Comparison of ENCODE assay signal across 9 cellular contexts in the genomic region with DNA sequence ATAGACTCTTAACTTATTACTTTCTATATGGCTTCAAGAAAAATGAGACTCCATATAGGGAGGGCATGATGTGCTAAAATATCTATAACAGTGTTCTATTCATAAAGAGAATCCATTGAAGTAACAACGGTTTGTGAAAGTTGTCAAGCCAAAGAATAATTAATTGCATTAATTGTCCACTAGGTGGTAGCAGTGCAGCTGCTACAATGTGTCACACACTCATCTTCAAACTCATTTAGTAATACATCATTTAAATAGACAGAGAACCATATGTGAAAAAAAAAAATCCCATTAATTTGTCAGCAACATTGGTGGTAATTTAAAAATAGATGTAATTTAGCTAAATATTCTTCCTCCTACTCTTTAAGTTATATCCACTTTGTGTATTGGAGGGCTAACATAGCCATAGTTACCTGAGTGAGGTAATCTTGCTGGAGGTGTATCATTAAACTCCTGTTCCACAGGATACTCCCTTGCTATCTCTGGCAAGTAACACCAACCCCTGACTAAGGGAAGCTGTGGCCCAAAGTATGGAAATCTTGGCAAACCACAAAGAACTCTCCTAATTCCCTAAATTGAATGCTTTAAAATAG. TPM values are rescaled to one million over a fixed set of nuclear protein-coding genes. Genes with fewer than 3 reads are reported as not detected.
DNase-seq lines count a peak whose midpoint lies in the region; ATAC-seq and TF ChIP-seq lines count a peak whose summit lies in the region.
"Had no signal": no experiment of that assay in that cellular context is flagged by ENCODE, and none has a peak within 500 bp of the region (broad histone marks: within the 10 kb centered on the region; RNA-seq: fewer than 3 reads in every experiment).

No MANE protein-coding gene starts in this region.

- CTCF ChIA-PET in CD4-positive, alpha-beta T cell (lab: Charles Lee): interaction anchor here (0.9 to 1.1 kb wide), 2 partner anchors 18 to 83 kb away, joined by 3 read pairs; no protein-coding TSS in a partner anchor

- H3K9me3 Mint-ChIP-seq in CD4-positive, alpha-beta T cell: no peaks in the 10 kb centered on the region

- no peak overlapping the region for H3K27ac Mint-ChIP-seq in CD4-positive, alpha-beta T cell

- in situ Hi-C loops in astrocyte of the spinal cord (cut with HindIII; ENCODE audit: low sequenced_read_pairs): no loop called here

- no peaks in the 10 kb centered on the region for H3K36me3 ChIP-seq in upper lobe of right lung

- peak; percentile 74 for TF ChIP-seq CTCF in CD4-positive, alpha-beta T cell (IDR thresholded peaks at IDR 0.05)
- TF ChIP-seq CTCF in astrocyte of the spinal cord (IDR thresholded peaks at IDR 0.05; ENCODE audit: low read depth, low read length) (peak; percentile 58), upper lobe of right lung (IDR thresholded peaks at IDR 0.05) (peak; percentile 80)

- POLR2A ChIA-PET in CD4-positive, alpha-beta T cell (lab: Charles Lee): no interaction called here

- H3K4me1 ChIP-seq in upper lobe of right lung: no peaks in the 10 kb centered on the region

- intact Hi-C loops in CD4-positive, alpha-beta T cell (cut with DNase I, micrococcal nuclease): loop anchor here in 1 of 2 experiments (1.0 kb wide), 2 partner anchors 82 to 412 kb away; no protein-coding TSS in a partner anchor
- intact Hi-C loops in upper lobe of right lung (cut with DNase I): loop anchor here (5.0 kb wide), 1 partner anchor 86 kb away; no protein-coding TSS in a partner anchor

- no peak overlapping the region for H3K4me3 Mint-ChIP-seq in CD4-positive, alpha-beta T cell

- H3K36me3 Mint-ChIP-seq in CD4-positive, alpha-beta T cell (ENCODE audit: low read depth): no peaks in the 10 kb centered on the region

- peaks cover 18% of the 10 kb centered on the region for H3K27me3 Mint-ChIP-seq in CD4-positive, alpha-beta T cell

- peaks cover 12% of the 10 kb centered on the region for H3K27me3 ChIP-seq in CD4-positive, alpha-beta T cell (ENCODE audit: control insufficient read depth, insufficient read depth, low read length)
- no peaks in the 10 kb centered on the region for H3K27me3 ChIP-seq in upper lobe of right lung

- no peak for DNase-seq in CD4-positive, alpha-beta T cell
- peak; percentile 60 for DNase-seq in NCI-H2029 treated with DMSO at 0.1 percent for 48 hours (lab: John Stamatoyannopoulos, UW)
- peak; percentile 54 for DNase-seq in astrocyte of the spinal cord (ENCODE audit: low read depth, low spot score)
- DNase-seq in iris pigment epithelial cell (ENCODE audit: low read depth): peak; percentile 56
- DNase-seq in upper lobe of right lung: no peak
- DNase-seq in activated naive CD4-positive, alpha-beta T cell treated with Interleukin-2 at 50 U/mL for 16 hours: no peak

- no peaks in the 10 kb centered on the region for H3K4me1 Mint-ChIP-seq in CD4-positive, alpha-beta T cell (ENCODE audit: low read depth)

- no peak for ATAC-seq in CD4-positive, alpha-beta T cell (ENCODE audit: poor library complexity)
- ATAC-seq in GM18520 (IDR thresholded peaks at IDR 0.05; ENCODE audit: unreplicated experiment): peak; percentile 83
- ATAC-seq in HG02943 (IDR thresholded peaks at IDR 0.05; ENCODE audit: low read depth, unreplicated experiment): peak; percentile 58
- ATAC-seq in upper lobe of right lung: peak; percentile 62

- no peak overlapping the region for H3K27ac ChIP-seq in CD4-positive, alpha-beta T cell (ENCODE audit: low read depth, low read length)
- no peak overlapping the region for H3K27ac ChIP-seq in upper lobe of right lung
- H3K27ac ChIP-seq: SK-N-MC had no signal

- no peaks in the 10 kb centered on the region for H3K9me3 ChIP-seq in CD4-positive, alpha-beta T cell (ENCODE audit: control insufficient read depth, low read length)
- no peaks in the 10 kb centered on the region for H3K9me3 ChIP-seq in upper lobe of right lung

- H3K4me3 ChIP-seq in astrocyte of the spinal cord (ENCODE audit: low read depth, low read length) (no peak overlapping the region), upper lobe of right lung (no peak overlapping the region)
- H3K4me3 ChIP-seq: SK-N-MC had no signal

RNA-seq across cellular contexts. Expression of gene CPA3, which starts 3.7 kb away (rescaled TPM):
- total RNA-seq in CD4-positive, alpha-beta T cell: not detected
- 53.1 TPM for total RNA-seq in upper lobe of right lung

RNA-seq across cellular contexts. Expression of gene CPB1, which starts 33.8 kb away (rescaled TPM):
- not detected for total RNA-seq in CD4-positive, alpha-beta T cell
- 6.9 TPM for total RNA-seq in upper lobe of right lung

Comparison
In these comparisons a context has a peak if more than half of its experiments do, and no peak if none do; other contexts are left out.
1. DNase-seq: peak in NCI-H2029 treated with DMSO at 0.1 percent for 48 hours (single experiment), astrocyte of the spinal cord (single experiment) and iris pigment epithelial cell (single experiment); none in CD4-positive, alpha-beta T cell (0 of 10), upper lobe of right lung (single experiment) and activated naive CD4-positive, alpha-beta T cell treated with Interleukin-2 at 50 U/mL for 16 hours (single experiment).
2. RNA of gene CPA3, which starts 3.7 kb away (total RNA-seq): 53.1 TPM in upper lobe of right lung (single experiment); not detected in CD4-positive, alpha-beta T cell; every median in the first group is over 10 times any median in the second.
3. Peak in every context shown above with its lines, with median percentiles within 50 percentile points of each other: CTCF ChIP-seq.